In genomic region chr12:15469342-15469741, GRCh38 we compare ENCODE assay signal across 16 cellular contexts.
DNase-seq lines count a peak whose midpoint lies in the region; ATAC-seq, FAIRE-seq and TF ChIP-seq lines count a peak whose summit lies in the region.
"Had no signal": no experiment of that assay in that cellular context is flagged by ENCODE, and none has a peak within 500 bp of the region (broad histone marks: within the 10 kb centered on the region; RNA-seq: fewer than 3 reads in every experiment).

No MANE protein-coding gene starts in this region.

- no peaks in the 10 kb centered on the region for H3K9me3 ChIP-seq in pancreas
- H3K9me3 ChIP-seq: BLaER1 had no signal

- peaks cover 1% of the 10 kb centered on the region for H3K27me3 Mint-ChIP-seq in GM23338 (ENCODE audit: insufficient read depth, low read depth, poor library complexity)

- 42 to 45% methylated on average over 3 of the region's 3 CpGs for WGBS in pancreas, 2 donors

- DNase-seq in GM23338 (ENCODE audit: low spot score) (peak; percentile 50), NCI-H146 (lab: John Stamatoyannopoulos, UW) (peak; percentile 63), NCI-H748 treated with DMSO at 0.1 percent for 48 hours (lab: John Stamatoyannopoulos, UW) (peak; percentile 57), left kidney (ENCODE audit: low read depth, low spot score) (peak; percentile 41), cerebellar cortex (ENCODE audit: low spot score) (no peak), pancreas (no peak), NCI-H1436 (lab: John Stamatoyannopoulos, UW) (no peak), DMS 273 treated with DMSO at 0.1 percent for 48 hours (lab: John Stamatoyannopoulos, UW) (no peak)
- DNase-seq: 8988T; AML-193; CD8-positive, alpha-beta memory T cell; GM23248; H9 had no signal

- no peak for FAIRE-seq in pancreas (lab: Jason Lieb, UNC)
- FAIRE-seq: HepG2, HTR-8/SVneo had no signal

- no peak overlapping the region for H2AFZ ChIP-seq in GM23338
- H2AFZ ChIP-seq: GM23248 had no signal

- H3K27me3 ChIP-seq in GM23338 (ENCODE audit: insufficient read depth) = no peaks in the 10 kb centered on the region
- H3K27me3 ChIP-seq in pancreas = no peaks in the 10 kb centered on the region
- H3K27me3 ChIP-seq: BLaER1 had no signal

- ATAC-seq in GM23338 (peak; percentile 53), pancreas (no peak)
- ATAC-seq: HepG2 had no signal

- no peaks in the 10 kb centered on the region for H3K9me3 Mint-ChIP-seq in GM23338
- H3K9me3 Mint-ChIP-seq: H9 had no signal

- H3K9me2 ChIP-seq in GM23338 (ENCODE audit: insufficient read depth) = no peaks in the 10 kb centered on the region

- intact Hi-C loops in pancreas (cut with DNase I) = no loop called here

- H3K36me3 Mint-ChIP-seq in GM23338 (ENCODE audit: low read depth) = no peaks in the 10 kb centered on the region
- H3K36me3 Mint-ChIP-seq: CD8-positive, alpha-beta memory T cell had no signal

- no peaks in the 10 kb centered on the region for H3F3A ChIP-seq in GM23338 (replicated peaks; ENCODE audit: low read depth)

- H3K4me1 ChIP-seq in GM23338 (ENCODE audit: insufficient read depth) = no peaks in the 10 kb centered on the region
- no peaks in the 10 kb centered on the region for H3K4me1 ChIP-seq in pancreas
- H3K4me1 ChIP-seq: BLaER1 had no signal

- TF ChIP-seq CTCF in GM23338 (conservative IDR thresholded peaks at IDR 0.05; ENCODE audit: low read depth in 2 of 2) (no peak), pancreas (IDR thresholded peaks at IDR 0.05) (no peak)

- H3K27ac ChIP-seq in GM23338 (ENCODE audit: low read depth) (no peak overlapping the region), pancreas (no peak overlapping the region)
- H3K27ac ChIP-seq: BLaER1, GM23248 had no signal

- no peaks in the 10 kb centered on the region for H3K79me2 ChIP-seq in GM23338 (replicated peaks; ENCODE audit: insufficient read depth)

- H3K4me2 ChIP-seq in GM23338 = no peak overlapping the region
- H3K4me2 ChIP-seq: BLaER1 had no signal

- no peak overlapping the region for H3K4me3 ChIP-seq in GM23338
- H3K4me3 ChIP-seq in pancreas = no peak overlapping the region
- H3K4me3 ChIP-seq: BLaER1, GM23248 had no signal

- H4K20me1 ChIP-seq in GM23338 (replicated peaks; ENCODE audit: insufficient read depth) = no peaks in the 10 kb centered on the region
- H4K20me1 ChIP-seq: BLaER1 had no signal

- H3K36me3 ChIP-seq in GM23338 (ENCODE audit: insufficient read depth) (no peaks in the 10 kb centered on the region), pancreas (no peaks in the 10 kb centered on the region)
- H3K36me3 ChIP-seq: BLaER1 had no signal

- no peak overlapping the region for H3K4me3 Mint-ChIP-seq in GM23338
- H3K4me3 Mint-ChIP-seq: CD8-positive, alpha-beta memory T cell; H9 had no signal

- H3K4me1 Mint-ChIP-seq in GM23338 = no peaks in the 10 kb centered on the region
- H3K4me1 Mint-ChIP-seq: CD8-positive, alpha-beta memory T cell; H9 had no signal

- no peak overlapping the region for H3K27ac Mint-ChIP-seq in GM23338
- H3K27ac Mint-ChIP-seq: CD8-positive, alpha-beta memory T cell; H9 had no signal

TF ChIP-seq in GM23338, 12 proteins besides CTCF, POLR2A, EP300 and RAD21:
- no peak for TF ChIP-seq ZNF331 (CRISPR knock-in tag; IDR thresholded peaks at IDR 0.05; ENCODE audit: low read depth)
TF ChIP-seq in GM23338: peak in this region for 0.

Comparison
In these comparisons a context has a peak if more than half of its experiments do, and no peak if none do; other contexts are left out.
1. DNase-seq: peak in GM23338 (single experiment), NCI-H146 (single experiment), NCI-H748 treated with DMSO at 0.1 percent for 48 hours (single experiment) and left kidney (single experiment); none in cerebellar cortex (single experiment), pancreas (0 of 6), NCI-H1436 (single experiment) and DMS 273 treated with DMSO at 0.1 percent for 48 hours (single experiment).